In genomic region chr13:36819064-36819810, GRCh38 we compare ENCODE assay signal across 1 cellular context.
A peak's percentile ranks its signal among the peaks of the same experiment; 100 is the strongest.
TF ChIP-seq lines count a peak whose summit lies in the region.

Gene RFXAP (plus strand): TSS chr13:36819222. CDS start chr13:36819358, 136 bp downstream.

TF ChIP-seq in HepG2, 621 proteins besides CTCF, POLR2A, EP300 and RAD21 (continued from another document and continues in another):
- TF ChIP-seq ZBED4 (CRISPR knock-in tag; IDR thresholded peaks at IDR 0.05; ENCODE audit: borderline replicate concordance) (no peak), ZNF761 (CRISPR knock-in tag; conservative IDR thresholded peaks at IDR 0.05) (no peak), EEA1 (CRISPR knock-in tag; IDR thresholded peaks at IDR 0.05; ENCODE audit: borderline replicate concordance) (no peak), KDM5B (CRISPR knock-in tag; IDR thresholded peaks at IDR 0.05; ENCODE audit: borderline replicate concordance) (peak; percentile 61; the same call in 1 of the 2 replicates), ZNF597 (CRISPR knock-in tag; IDR thresholded peaks at IDR 0.05) (no peak), ZNF207 (IDR thresholded peaks at IDR 0.05; ENCODE audit: borderline replicate concordance) (no peak), MAX (IDR thresholded peaks at IDR 0.05) (peak; percentile 38; the same call in 1 of the 2 replicates), NR1H2 (CRISPR knock-in tag; IDR thresholded peaks at IDR 0.05; ENCODE audit: borderline replicate concordance, low read depth) (no peak), KMT2B (CRISPR knock-in tag; IDR thresholded peaks at IDR 0.05) (peak; percentile 29; the same call in 1 of the 2 replicates), ZNF282 (IDR thresholded peaks at IDR 0.05; ENCODE audit: partially characterized antibody) (no peak), TBX3 (IDR thresholded peaks at IDR 0.05; ENCODE audit: borderline replicate concordance) (no peak), MED1 (CRISPR knock-in tag; IDR thresholded peaks at IDR 0.05) (no peak), ZNF780A (CRISPR knock-in tag; IDR thresholded peaks at IDR 0.05) (no peak), YY1 (IDR thresholded peaks at IDR 0.05; ENCODE audit: insufficient read depth, insufficient replicate concordance, low read depth, low read length) (peak; percentile 24), ZNF552 (CRISPR knock-in tag; IDR thresholded peaks at IDR 0.05; ENCODE audit: borderline replicate concordance) (no peak), ZNF264 (CRISPR knock-in tag; IDR thresholded peaks at IDR 0.05) (no peak), ZNF460 (CRISPR knock-in tag; IDR thresholded peaks at IDR 0.05; ENCODE audit: borderline replicate concordance) (no peak), ZNF543 (CRISPR knock-in tag; IDR thresholded peaks at IDR 0.05) (no peak), MYNN (CRISPR knock-in tag; IDR thresholded peaks at IDR 0.05; ENCODE audit: low read depth) (no peak), PCBP2 (optimal IDR thresholded peaks at IDR 0.05; ENCODE audit: low read depth, low read length, poor library complexity, severe bottlenecking) (no peak), ZNF441 (CRISPR knock-in tag; IDR thresholded peaks at IDR 0.05; ENCODE audit: borderline replicate concordance) (no peak), TCF7L2 (IDR thresholded peaks at IDR 0.05; ENCODE audit: low read depth, low read length) (no peak), ZFYVE20 (CRISPR knock-in tag; IDR thresholded peaks at IDR 0.05; ENCODE audit: borderline replicate concordance, low read depth) (no peak), SP1 (IDR thresholded peaks at IDR 0.05) (no peak), SP1 (CRISPR knock-in tag; IDR thresholded peaks at IDR 0.05) (no peak), HNF4G (IDR thresholded peaks at IDR 0.05; ENCODE audit: borderline replicate concordance, low read depth, low read length) (no peak), HNF4G (CRISPR knock-in tag; IDR thresholded peaks at IDR 0.05; ENCODE audit: borderline replicate concordance, low read depth) (no peak), ZNF232 (CRISPR knock-in tag; IDR thresholded peaks at IDR 0.05; ENCODE audit: borderline replicate concordance) (no peak), PAF1 (CRISPR knock-in tag; IDR thresholded peaks at IDR 0.05) (no peak), NAIF1 (CRISPR knock-in tag; IDR thresholded peaks at IDR 0.05; ENCODE audit: borderline replicate concordance) (no peak), ZNF335 (CRISPR knock-in tag; IDR thresholded peaks at IDR 0.05) (no peak), ZNF580 (CRISPR knock-in tag; IDR thresholded peaks at IDR 0.05; ENCODE audit: borderline replicate concordance, low read depth) (no peak), RARA (CRISPR knock-in tag; IDR thresholded peaks at IDR 0.05) (peak; percentile 18; the same call in 1 of the 2 replicates), RFX3 (CRISPR knock-in tag; IDR thresholded peaks at IDR 0.05) (no peak), ZNF354B (CRISPR knock-in tag; IDR thresholded peaks at IDR 0.05) (no peak), FOSL1 (CRISPR knock-in tag; IDR thresholded peaks at IDR 0.05; ENCODE audit: borderline replicate concordance) (no peak), ZNF687 (CRISPR knock-in tag; IDR thresholded peaks at IDR 0.05) (peak; percentile 90), ZHX1 (CRISPR knock-in tag; IDR thresholded peaks at IDR 0.05; ENCODE audit: low read depth) (no peak), ZNF17 (CRISPR knock-in tag; IDR thresholded peaks at IDR 0.05) (no peak), TMF1 (CRISPR knock-in tag; IDR thresholded peaks at IDR 0.05; ENCODE audit: low read depth) (peak; percentile 75; the same call in 1 of the 2 replicates), FOXJ3 (CRISPR knock-in tag; IDR thresholded peaks at IDR 0.05; ENCODE audit: borderline replicate concordance) (no peak), ZNF275 (CRISPR knock-in tag; IDR thresholded peaks at IDR 0.05; ENCODE audit: borderline replicate concordance) (no peak), REPIN1 (CRISPR knock-in tag; IDR thresholded peaks at IDR 0.05; ENCODE audit: borderline replicate concordance, low read depth) (peak; percentile 29; the same call in 1 of the 2 replicates), IRX3 (CRISPR knock-in tag; IDR thresholded peaks at IDR 0.05; ENCODE audit: borderline replicate concordance, low read depth) (no peak), ZBTB38 (CRISPR knock-in tag; IDR thresholded peaks at IDR 0.05) (no peak; the same call in 1 of the 2 replicates), ZBTB7A (CRISPR knock-in tag; IDR thresholded peaks at IDR 0.05) (0 out of 2 replicates have a peak, but pooled peaks have one; percentile 49), NFATC3 (CRISPR knock-in tag; IDR thresholded peaks at IDR 0.05) (no peak), YEATS2 (CRISPR knock-in tag; IDR thresholded peaks at IDR 0.05; ENCODE audit: borderline replicate concordance) (no peak), DNMT3B (CRISPR knock-in tag; conservative IDR thresholded peaks at IDR 0.05) (no peak), DPF2 (CRISPR knock-in tag; IDR thresholded peaks at IDR 0.05; ENCODE audit: borderline replicate concordance, low read depth) (no peak), ZEB1 (IDR thresholded peaks at IDR 0.05; ENCODE audit: insufficient replicate concordance, low read depth) (no peak), ZNF362 (CRISPR knock-in tag; IDR thresholded peaks at IDR 0.05; ENCODE audit: borderline replicate concordance) (no peak), ZBTB1 (CRISPR knock-in tag; IDR thresholded peaks at IDR 0.05; ENCODE audit: borderline replicate concordance) (no peak), KDM3A (CRISPR knock-in tag; IDR thresholded peaks at IDR 0.05; ENCODE audit: low read depth) (no peak), FOXP1 (IDR thresholded peaks at IDR 0.05) (no peak), FOXP1 (CRISPR knock-in tag; IDR thresholded peaks at IDR 0.05) (no peak; the same call in 1 of the 2 replicates), ZSCAN31 (CRISPR knock-in tag; IDR thresholded peaks at IDR 0.05; ENCODE audit: low read depth) (no peak), ZBTB34 (CRISPR knock-in tag; IDR thresholded peaks at IDR 0.05) (no peak)
